ENCODE assay signal across 9 cellular contexts in genomic region chr3:111143-112069, GRCh38.
A peak's percentile ranks its signal among the peaks of the same experiment; 100 is the strongest.
DNase-seq lines count a peak whose midpoint lies in the region; ATAC-seq lines count a peak whose summit lies in the region.
"Had no signal": no experiment of that assay in that cellular context is flagged by ENCODE, and none has a peak within 500 bp of the region (broad histone marks: within the 10 kb centered on the region; RNA-seq: fewer than 3 reads in every experiment).

No MANE protein-coding gene starts in this region.

- DNase-seq in DMS153 treated with DMSO at 0.1 percent for 48 hours (lab: John Stamatoyannopoulos, UW; ENCODE audit: unreplicated experiment) (peak; percentile 39), NCI-H774 (lab: John Stamatoyannopoulos, UW) (peak; percentile 16), SIG-M5 (lab: John Stamatoyannopoulos, UW) (no peak)
- DNase-seq in effector memory CD8-positive, alpha-beta T cell = no peak
- no peak for DNase-seq in naive thymus-derived CD8-positive, alpha-beta T cell

- H3K9me3 Mint-ChIP-seq in effector memory CD8-positive, alpha-beta T cell = peaks cover 1 to 14% of the 10 kb centered on the region in 2 donors
- peaks cover 0 to 4% (median 0%) of the 10 kb centered on the region in 9 donors for H3K9me3 Mint-ChIP-seq in naive thymus-derived CD8-positive, alpha-beta T cell

- H3K36me3 Mint-ChIP-seq in effector memory CD8-positive, alpha-beta T cell (ENCODE audit: insufficient read depth) = peaks cover 5% of the 10 kb centered on the region
- H3K36me3 Mint-ChIP-seq in naive thymus-derived CD8-positive, alpha-beta T cell = no peaks in the 10 kb centered on the region

- H3K27me3 Mint-ChIP-seq in effector memory CD8-positive, alpha-beta T cell = peaks cover 0 to 10% of the 10 kb centered on the region in 2 donors
- peaks cover 0 to 12% (median 1%) of the 10 kb centered on the region in 5 donors for H3K27me3 Mint-ChIP-seq in naive thymus-derived CD8-positive, alpha-beta T cell
- H3K27me3 Mint-ChIP-seq: B cell had no signal

- POLR2A ChIA-PET in naive thymus-derived CD8-positive, alpha-beta T cell (lab: Charles Lee) = no interaction called here

- ATAC-seq in GM21381 (IDR thresholded peaks at IDR 0.05; ENCODE audit: unreplicated experiment) (peak; percentile 66), HG03378 (IDR thresholded peaks at IDR 0.05; ENCODE audit: unreplicated experiment) (peak; percentile 79), HG02571 (IDR thresholded peaks at IDR 0.05; ENCODE audit: unreplicated experiment) (no peak)
- ATAC-seq in effector memory CD8-positive, alpha-beta T cell (replicated peaks) = no peak
- no peak for ATAC-seq in naive thymus-derived CD8-positive, alpha-beta T cell

- H3K4me1 Mint-ChIP-seq in effector memory CD8-positive, alpha-beta T cell (ENCODE audit: low read depth in 2 of 2) = no peaks in the 10 kb centered on the region
- no peaks in the 10 kb centered on the region for H3K4me1 Mint-ChIP-seq in naive thymus-derived CD8-positive, alpha-beta T cell

- no peak overlapping the region for H3K27ac Mint-ChIP-seq in effector memory CD8-positive, alpha-beta T cell
- H3K27ac Mint-ChIP-seq in naive thymus-derived CD8-positive, alpha-beta T cell = no peak overlapping the region
- H3K27ac Mint-ChIP-seq: B cell had no signal

- H3K4me3 Mint-ChIP-seq in effector memory CD8-positive, alpha-beta T cell = no peak overlapping the region
- no peak overlapping the region for H3K4me3 Mint-ChIP-seq in naive thymus-derived CD8-positive, alpha-beta T cell
- H3K4me3 Mint-ChIP-seq: B cell had no signal

Comparison
In these comparisons a context has a peak if more than half of its experiments do, and no peak if none do; other contexts are left out.
1. DNase-seq: peak in DMS153 treated with DMSO at 0.1 percent for 48 hours (single experiment) and NCI-H774 (single experiment); none in effector memory CD8-positive, alpha-beta T cell (0 of 3), SIG-M5 (single experiment) and naive thymus-derived CD8-positive, alpha-beta T cell (0 of 10).
2. ATAC-seq: peak in GM21381 (single experiment) and HG03378 (single experiment); none in HG02571 (single experiment), effector memory CD8-positive, alpha-beta T cell (single experiment) and naive thymus-derived CD8-positive, alpha-beta T cell (0 of 2).